In genomic region chr2:168913171-168913484, GRCh38 we compare ENCODE assay signal across 11 cellular contexts. TPM values are rescaled to one million over a fixed set of nuclear protein-coding genes. Genes with fewer than 3 reads are reported as not detected.
DNase-seq lines count a peak whose midpoint lies in the region; ATAC-seq, FAIRE-seq and TF ChIP-seq lines count a peak whose summit lies in the region.
"Had no signal": no experiment of that assay in that cellular context is flagged by ENCODE, and none has a peak within 500 bp of the region (broad histone marks: within the 10 kb centered on the region; RNA-seq: fewer than 3 reads in every experiment).

No MANE protein-coding gene starts in this region.

- H2AFZ ChIP-seq in PC-9, result no peak overlapping the region

- no peaks in the 10 kb centered on the region for H3F3A ChIP-seq in PC-9 (ENCODE audit: insufficient read depth, low read depth)

- no peak for TF ChIP-seq EP300 in suprapubic skin (IDR thresholded peaks at IDR 0.05)

- peaks cover 33% of the 10 kb centered on the region for H3K27me3 ChIP-seq in left ventricle myocardium inferior (ENCODE audit: low read depth)
- peaks cover 11% of the 10 kb centered on the region for H3K27me3 ChIP-seq in suprapubic skin
- no peaks in the 10 kb centered on the region for H3K27me3 ChIP-seq in PC-9 (ENCODE audit: insufficient read depth, low read depth)
- H3K27me3 ChIP-seq: tibial artery had no signal

- H3K36me3 ChIP-seq in left ventricle myocardium inferior, result no peaks in the 10 kb centered on the region
- no peaks in the 10 kb centered on the region for H3K36me3 ChIP-seq in kidney (ENCODE audit: control insufficient read depth in 1 of 2, insufficient read depth in 2 of 2, low read length in 2 of 2)
- H3K36me3 ChIP-seq in suprapubic skin, result no peaks in the 10 kb centered on the region
- H3K36me3 ChIP-seq in PC-9 (ENCODE audit: low read depth), result no peaks in the 10 kb centered on the region
- H3K36me3 ChIP-seq: tibial artery had no signal

- H3K9me3 ChIP-seq in left ventricle myocardium inferior (replicated peaks) (peaks cover 6% of the 10 kb centered on the region), kidney (ENCODE audit: control insufficient read depth in 1 of 2, low read length in 2 of 2) (peaks cover 0 to 6% of the 10 kb centered on the region in 2 donors), suprapubic skin (no peaks in the 10 kb centered on the region), PC-9 (ENCODE audit: insufficient read depth, low read depth) (no peaks in the 10 kb centered on the region)

- no TSS peak for BruUV-seq in PC-9 (replicated peaks; lab: Mats Ljungman, UMichigan)

- H3K27ac Mint-ChIP-seq in brain, result peak overlapping the region; percentile 65 to 95 (median 85)
- H3K27ac Mint-ChIP-seq: CD4-positive, CD25-positive, alpha-beta regulatory T cell had no signal

- H3K9me2 ChIP-seq in PC-9 (ENCODE audit: insufficient read depth), result no peaks in the 10 kb centered on the region

- H3K27ac ChIP-seq in left ventricle myocardium inferior (replicated peaks), result no peak overlapping the region
- no peak overlapping the region for H3K27ac ChIP-seq in kidney (ENCODE audit: low read depth in 2 of 2, low read length in 2 of 2)
- H3K27ac ChIP-seq in suprapubic skin, result no peak overlapping the region
- no peak overlapping the region for H3K27ac ChIP-seq in PC-9
- H3K27ac ChIP-seq: tibial artery had no signal

- no peaks in the 10 kb centered on the region for H3K36me3 Mint-ChIP-seq in brain
- H3K36me3 Mint-ChIP-seq: CD4-positive, CD25-positive, alpha-beta regulatory T cell had no signal

- intact Hi-C loops in left ventricle myocardium inferior (cut with micrococcal nuclease), result loop anchor here (5.0 kb wide), 1 partner anchor 141 kb away; no protein-coding TSS in a partner anchor
- intact Hi-C loops in left ventricle myocardium superior (cut with micrococcal nuclease), result no loop called here
- intact Hi-C loops in kidney (cut with DNase I), result loop anchor here (10.0 kb wide), 2 partner anchors 138 to 568 kb away; no protein-coding TSS in a partner anchor
- intact Hi-C loops in PC-9 (cut with micrococcal nuclease; ENCODE audit: unreplicated experiment), result no loop called here

- peak overlapping the region; percentile 43 for H3K4me3 ChIP-seq in left ventricle myocardium inferior
- peak overlapping the region; percentile 37 to 42 for H3K4me3 ChIP-seq in kidney (ENCODE audit: low read length in 2 of 2)
- H3K4me3 ChIP-seq in suprapubic skin, result peak overlapping the region; percentile 35
- no peak overlapping the region for H3K4me3 ChIP-seq in PC-9
- H3K4me3 ChIP-seq: tibial artery had no signal

- no peaks in the 10 kb centered on the region for H4K20me1 ChIP-seq in PC-9 (ENCODE audit: insufficient read depth)

- H3K4me1 Mint-ChIP-seq in brain, result peaks cover 68% of the 10 kb centered on the region

- FAIRE-seq in kidney (lab: Jason Lieb, UNC), result no peak

- H3K4me1 ChIP-seq in left ventricle myocardium inferior (peaks cover 7% of the 10 kb centered on the region), kidney (ENCODE audit: control insufficient read depth in 1 of 2, insufficient read depth in 1 of 2, low read depth in 1 of 2, low read length in 2 of 2) (no peaks in the 10 kb centered on the region), suprapubic skin (peaks cover 7% of the 10 kb centered on the region), PC-9 (replicated peaks; ENCODE audit: insufficient read depth) (no peaks in the 10 kb centered on the region)

- WGBS in suprapubic skin, result 43% methylated on average over 8 of the region's 8 CpGs

- H3K9me3 Mint-ChIP-seq in brain, result peaks cover 0 to 8% (median 0%) of the 10 kb centered on the region in 5 experiments

- POLR2A ChIA-PET in PC-9 (lab: Charles Lee; ENCODE audit: unreplicated experiment), result no interaction called here

- H3K4me2 ChIP-seq in PC-9, result no peak overlapping the region

- H3K79me2 ChIP-seq in PC-9 (ENCODE audit: low read depth), result no peaks in the 10 kb centered on the region

- DNase-seq in left ventricle myocardium inferior (no peak), left ventricle myocardium superior (no peak), kidney (no peak), suprapubic skin (ENCODE audit: low spot score in 2 of 2) (no peak), CD1c-positive myeloid dendritic cell (ENCODE audit: extremely low spot score) (no peak), PC-9 (no peak)
- DNase-seq in activated effector memory CD4-positive, alpha-beta T cell treated with anti-CD3 and anti-CD28 coated beads, Interleukin-2, amount 50 U/mL, for 16 hours, result no peak
- DNase-seq: CD4-positive, CD25-positive, alpha-beta regulatory T cell; tibial artery had no signal

- no peak for ATAC-seq in left ventricle myocardium superior

- TF ChIP-seq CTCF in left ventricle myocardium inferior (IDR thresholded peaks at IDR 0.05; ENCODE audit: borderline replicate concordance) (no peak), brain (conservative IDR thresholded peaks at IDR 0.05) (no peak), kidney (IDR thresholded peaks at IDR 0.05; ENCODE audit: borderline replicate concordance, extremely low read depth, insufficient read depth) (no peak), suprapubic skin (IDR thresholded peaks at IDR 0.05) (no peak), PC-9 (conservative IDR thresholded peaks at IDR 0.05) (no peak)

- peaks cover 4% of the 10 kb centered on the region for H3K27me3 Mint-ChIP-seq in brain

- TF ChIP-seq POLR2A in suprapubic skin (IDR thresholded peaks at IDR 0.05), result no peak

- H3K9ac ChIP-seq in kidney (ENCODE audit: low read length in 2 of 2), result no peak overlapping the region

- CTCF ChIA-PET in PC-9 (lab: Charles Lee), result no interaction called here

- peak overlapping the region; percentile 56 to 80 (median 78) for H3K4me3 Mint-ChIP-seq in brain

RNA-seq across cellular contexts. Expression of gene G6PC2, which starts 12.0 kb away (rescaled TPM):
- not detected for total RNA-seq in left ventricle myocardium inferior
- not detected for total RNA-seq in left ventricle myocardium superior
- not detected for polyA plus RNA-seq in brain (ENCODE audit: insufficient read depth, low read depth, low replicate concordance)
- total RNA-seq in kidney, result not detected
- polyA plus RNA-seq in kidney (ENCODE audit: insufficient read depth, low read depth, low replicate concordance), result not detected
- not detected for total RNA-seq in suprapubic skin
- total RNA-seq in PC-9 (2021), result not detected in 2 replicates
- total RNA-seq: CD4-positive, CD25-positive, alpha-beta regulatory T cell; lung microvascular endothelial cell had no signal
- polyA plus RNA-seq: CD4-positive, CD25-positive, alpha-beta regulatory T cell had no signal

RNA-seq across cellular contexts. Expression of gene SPC25, which starts 22.9 kb away (rescaled TPM):
- total RNA-seq in left ventricle myocardium inferior, result 0.60 TPM
- 0.55 TPM for total RNA-seq in left ventricle myocardium superior
- 22.3 TPM for polyA plus RNA-seq in brain (ENCODE audit: insufficient read depth, low read depth, low replicate concordance)
- 0.79 TPM for total RNA-seq in kidney
- polyA plus RNA-seq in kidney (ENCODE audit: insufficient read depth, low read depth, low replicate concordance), result not detected
- total RNA-seq in suprapubic skin, result 1 to 10 TPM in 2 of 4 donors, under 1 TPM in 1, not detected in 1; 0.62 to 4.3 (median 1.2) TPM
- 20.0 and 20.7 TPM in 2 replicates for total RNA-seq in PC-9 (2021)

Comparison
In these comparisons a context has a peak if more than half of its experiments do, and no peak if none do; other contexts are left out.
1. intact Hi-C loops: an anchor here in left ventricle myocardium inferior (5.0 kb wide) and kidney (10.0 kb wide); none called in left ventricle myocardium superior and PC-9.